21 cellular contexts compared by ENCODE assay signal in the genomic region with DNA sequence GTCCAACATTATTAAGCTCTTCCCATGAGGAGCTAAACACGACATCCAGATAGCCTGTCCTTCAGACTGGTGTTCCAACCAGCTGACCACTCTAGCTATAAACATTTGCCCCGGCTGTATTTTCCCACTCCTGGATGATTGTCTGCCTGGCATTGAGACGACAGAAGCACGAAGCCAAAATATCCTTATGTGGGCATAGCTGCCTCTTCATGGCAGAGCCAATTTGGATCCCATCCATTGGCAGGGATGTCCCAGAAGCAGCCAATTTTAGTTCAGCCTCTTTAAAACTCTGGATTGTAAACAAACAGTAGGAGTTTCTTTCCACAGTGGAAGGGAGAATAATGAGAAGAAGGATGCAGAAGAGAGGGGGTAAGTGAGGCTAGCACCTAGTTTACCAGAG.
DNase-seq lines count a peak whose midpoint lies in the region; ATAC-seq and TF ChIP-seq lines count a peak whose summit lies in the region.
"Had no signal": no experiment of that assay in that cellular context is flagged by ENCODE, and none has a peak within 500 bp of the region (broad histone marks: within the 10 kb centered on the region; RNA-seq: fewer than 3 reads in every experiment).

No MANE protein-coding gene starts in this region.

- DNase-seq in ascending aorta (ENCODE audit: low spot score in 2 of 2) (peak in 1 of 2 donors; percentile 72), cardiac septum (ENCODE audit: low spot score) (peak; percentile 73), prostate gland (ENCODE audit: low spot score) (peak; percentile 57), aorta (peak in 1 of 2 donors; percentile 61), spleen (no peak), colonic mucosa (no peak)
- DNase-seq: activated CD4-positive, CD25-positive, alpha-beta regulatory T cell treated with anti-CD3 and anti-CD28 coated beads, Interleukin-2, amount 50 U/mL, for 72 hours; activated CD8-positive, alpha-beta memory T cell treated with anti-CD3 and anti-CD28 coated beads, Interleukin-2, amount 50 U/mL, for 4 hours; activated naive CD4-positive, alpha-beta T cell treated with anti-CD3 and anti-CD28 coated beads for 36 hours; body of pancreas; HFFc6; MM.1S; natural killer cell; NCI-H1930; NCI-H524; retina; T-helper 9 cell; testis had no signal

- H3K36me3 ChIP-seq in ascending aorta = no peaks in the 10 kb centered on the region
- no peaks in the 10 kb centered on the region for H3K36me3 ChIP-seq in prostate gland
- no peaks in the 10 kb centered on the region for H3K36me3 ChIP-seq in aorta (ENCODE audit: control insufficient read depth in 1 of 2, insufficient read depth in 2 of 2, low read length in 1 of 2)
- no peaks in the 10 kb centered on the region for H3K36me3 ChIP-seq in spleen
- H3K36me3 ChIP-seq in colonic mucosa = no peaks in the 10 kb centered on the region
- H3K36me3 ChIP-seq: BLaER1 had no signal

- H3K27ac ChIP-seq in ascending aorta (peak overlapping the region; percentile 74 to 76), prostate gland (peak overlapping the region; percentile 42 to 43), aorta (ENCODE audit: low read depth in 1 of 2, low read length in 2 of 2) (peak overlapping the region; percentile 37 to 90), spleen (no peak overlapping the region), colonic mucosa (no peak overlapping the region)
- H3K27ac ChIP-seq: BLaER1, body of pancreas, testis had no signal

- peaks cover 0 to 5% of the 10 kb centered on the region in 2 donors for H3K4me1 ChIP-seq in ascending aorta
- no peaks in the 10 kb centered on the region for H3K4me1 ChIP-seq in prostate gland (replicated peaks)
- no peaks in the 10 kb centered on the region for H3K4me1 ChIP-seq in aorta (ENCODE audit: control insufficient read depth in 1 of 2, insufficient read depth in 2 of 2, low read length in 2 of 2)
- no peaks in the 10 kb centered on the region for H3K4me1 ChIP-seq in spleen
- no peaks in the 10 kb centered on the region for H3K4me1 ChIP-seq in colonic mucosa
- H3K4me1 ChIP-seq: BLaER1, testis had no signal

- TF ChIP-seq CTCF in ascending aorta (IDR thresholded peaks at IDR 0.05) (no peak), prostate gland (IDR thresholded peaks at IDR 0.05) (no peak), spleen (IDR thresholded peaks at IDR 0.05 in 8 of 11, conservative IDR thresholded peaks at IDR 0.05 in 3 of 11) (no peak), colonic mucosa (IDR thresholded peaks at IDR 0.05) (no peak)

- ATAC-seq in aorta (ENCODE audit: low FRiP score) (peak; percentile 82), HG02571 (IDR thresholded peaks at IDR 0.05; ENCODE audit: unreplicated experiment) (no peak)
- ATAC-seq: body of pancreas, HepG2, natural killer cell had no signal

- H3K9me3 ChIP-seq in ascending aorta (peaks cover 0 to 5% of the 10 kb centered on the region in 2 donors), prostate gland (no peaks in the 10 kb centered on the region), aorta (ENCODE audit: control insufficient read depth, low read length) (no peaks in the 10 kb centered on the region), spleen (peaks cover 0 to 7% (median 0%) of the 10 kb centered on the region in 8 donors), colonic mucosa (no peaks in the 10 kb centered on the region)
- H3K9me3 ChIP-seq: BLaER1, body of pancreas, testis had no signal

- 10% methylated on average over 4 of the region's 4 CpGs for WGBS in prostate gland
- 4 to 5% methylated on average over 4 of the region's 4 CpGs for WGBS in aorta, 2 donors
- WGBS in spleen, 5 donors = 70 to 92% (median 81%) methylated on average over 4 of the region's 4 CpGs

- H3K9ac ChIP-seq in colonic mucosa (ENCODE audit: low read depth in 2 of 2, low read length in 2 of 2) = no peak overlapping the region
- H3K9ac ChIP-seq: BLaER1 had no signal

- intact Hi-C loops in ascending aorta (cut with DNase I) (no loop called here), cardiac septum (cut with DNase I) (no loop called here), prostate gland (cut with DNase I) (loop anchor here (2.0 kb wide), 1 partner anchor 229 kb away; no protein-coding TSS in a partner anchor), aorta (cut with DNase I) (no loop called here), spleen (cut with DNase I; ENCODE audit: low total_unique reads) (no loop called here), colonic mucosa (cut with DNase I) (no loop called here)

- H3K27me3 ChIP-seq in ascending aorta = no peaks in the 10 kb centered on the region
- no peaks in the 10 kb centered on the region for H3K27me3 ChIP-seq in prostate gland (replicated peaks; ENCODE audit: insufficient read depth)
- H3K27me3 ChIP-seq in aorta (ENCODE audit: control insufficient read depth in 1 of 2, insufficient read depth in 2 of 2, low read length in 1 of 2) = no peaks in the 10 kb centered on the region
- no peaks in the 10 kb centered on the region for H3K27me3 ChIP-seq in spleen (replicated peaks in 1 of 7)
- H3K27me3 ChIP-seq in colonic mucosa = no peaks in the 10 kb centered on the region
- H3K27me3 ChIP-seq: BLaER1, body of pancreas, testis had no signal

- H3K4me3 ChIP-seq in ascending aorta (peak overlapping the region in 1 of 2 donors; percentile 0), prostate gland (no peak overlapping the region), aorta (ENCODE audit: low read length in 2 of 2) (no peak overlapping the region), spleen (no peak overlapping the region), colonic mucosa (no peak overlapping the region)
- H3K4me3 ChIP-seq: BLaER1, body of pancreas, testis had no signal

- no peak for TF ChIP-seq POLR2A in prostate gland (IDR thresholded peaks at IDR 0.05)
- TF ChIP-seq POLR2A in spleen (IDR thresholded peaks at IDR 0.05) = no peak

Comparison
In these comparisons a context has a peak if more than half of its experiments do, and no peak if none do; other contexts are left out.
1. DNase-seq: peak in cardiac septum (single experiment) and prostate gland (single experiment); none in spleen (single experiment) and colonic mucosa (single experiment).
2. H3K27ac ChIP-seq: peak in ascending aorta (2 of 2), prostate gland (2 of 2) and aorta (2 of 2); none in spleen (0 of 8) and colonic mucosa (single experiment).